17 cellular contexts compared by ENCODE assay signal in the genomic region with DNA sequence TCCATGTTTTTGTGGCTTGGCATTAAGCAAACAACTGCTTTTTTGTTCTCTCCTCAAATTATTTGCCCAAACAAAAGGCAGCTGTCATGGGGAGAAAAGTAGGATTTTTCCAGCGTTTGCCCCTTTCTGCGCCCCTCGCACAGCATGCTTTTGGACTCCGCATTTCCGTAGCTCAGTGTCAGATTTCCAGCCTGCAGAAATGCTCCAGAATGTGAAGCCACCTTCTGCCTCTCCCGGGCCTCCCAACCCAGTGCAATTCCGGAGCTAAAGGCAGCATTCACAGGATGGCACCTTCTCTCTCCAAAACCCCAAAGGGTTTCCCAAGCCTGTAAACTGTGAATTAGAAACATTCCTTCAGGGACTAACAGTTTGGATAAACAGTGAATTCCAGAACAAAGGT.
"Had no signal": no experiment of that assay in that cellular context is flagged by ENCODE, and none has a peak within 500 bp of the region (broad histone marks: within the 10 kb centered on the region; RNA-seq: fewer than 3 reads in every experiment).

No MANE protein-coding gene starts in this region.

- H3K27ac Mint-ChIP-seq: activated B cell treated with CpG ODN at 0.5 μM for 24 hours; activated CD4-positive, alpha-beta T cell treated with anti-CD3 and anti-CD28 coated beads, Interleukin-2, amount 10 ng/mL, durations not matched to agents 7 days and 5 days; activated naive CD4-positive, alpha-beta T cell treated with anti-CD3 and anti-CD28 coated beads for 36 hours; naive thymus-derived CD8-positive, alpha-beta T cell; T-helper 1 cell treated with Interleukin-12 subunit alpha and Interleukin-12 subunit beta and Interleukin-4 antibody, amounts not matched to agents 30 μg/mL and 1 μg/mL, for 36 hours had no signal

- H3K4me3 ChIP-seq: colonic mucosa, lung, mucosa of descending colon, ovary had no signal

- H3K36me3 Mint-ChIP-seq: naive thymus-derived CD8-positive, alpha-beta T cell had no signal

- H3K9me3 Mint-ChIP-seq: activated B cell treated with CpG ODN at 0.5 μM for 24 hours; activated CD4-positive, alpha-beta T cell treated with anti-CD3 and anti-CD28 coated beads, Interleukin-2, amount 10 ng/mL, durations not matched to agents 7 days and 5 days; activated naive CD4-positive, alpha-beta T cell treated with anti-CD3 and anti-CD28 coated beads for 36 hours; naive thymus-derived CD8-positive, alpha-beta T cell; T-helper 1 cell treated with Interleukin-12 subunit alpha and Interleukin-12 subunit beta and Interleukin-4 antibody, amounts not matched to agents 30 μg/mL and 1 μg/mL, for 36 hours had no signal

- H3K9me3 ChIP-seq: colonic mucosa, mucosa of descending colon, ovary had no signal

- ATAC-seq: left cardiac atrium; mucosa of descending colon; naive thymus-derived CD8-positive, alpha-beta T cell; stimulated activated naive CD8-positive, alpha-beta T cell treated with anti-CD3 and anti-CD28 coated beads, Interleukin-15, Interleukin-2, amounts not matched to agents 100 U/mL and 50 U/mL, for 24 hours had no signal

- H3K4me3 Mint-ChIP-seq: activated B cell treated with CpG ODN at 0.5 μM for 24 hours; activated CD4-positive, alpha-beta T cell treated with anti-CD3 and anti-CD28 coated beads, Interleukin-2, amount 10 ng/mL, durations not matched to agents 7 days and 5 days; activated naive CD4-positive, alpha-beta T cell treated with anti-CD3 and anti-CD28 coated beads for 36 hours; naive thymus-derived CD8-positive, alpha-beta T cell; T-helper 1 cell treated with Interleukin-12 subunit alpha and Interleukin-12 subunit beta and Interleukin-4 antibody, amounts not matched to agents 30 μg/mL and 1 μg/mL, for 36 hours had no signal

- H3K4me1 Mint-ChIP-seq: activated B cell treated with CpG ODN at 0.5 μM for 24 hours; activated CD4-positive, alpha-beta T cell treated with anti-CD3 and anti-CD28 coated beads, Interleukin-2, amount 10 ng/mL, durations not matched to agents 7 days and 5 days; naive thymus-derived CD8-positive, alpha-beta T cell had no signal

- H3K4me1 ChIP-seq: colonic mucosa had no signal

- H3K27me3 ChIP-seq: colonic mucosa, ovary had no signal

- H3K27ac ChIP-seq: colonic mucosa had no signal

- H3K36me3 ChIP-seq: colonic mucosa, ovary had no signal

- DNase-seq: activated B cell treated with CpG ODN at 0.5 μM for 24 hours; activated CD4-positive, alpha-beta T cell treated with anti-CD3 and anti-CD28 coated beads, Interleukin-2, amount 10 ng/mL, durations not matched to agents 7 days and 5 days; activated CD8-positive, alpha-beta memory T cell treated with anti-CD3 and anti-CD28 coated beads for 24 hours; activated naive CD4-positive, alpha-beta T cell treated with anti-CD3 and anti-CD28 coated beads for 36 hours; caudate nucleus; colonic mucosa; effector CD4-positive, alpha-beta T cell; hypothalamus; left cardiac atrium; mucosa of descending colon; naive thymus-derived CD8-positive, alpha-beta T cell; ovary; stimulated activated CD4-positive, alpha-beta T cell treated with anti-CD3 and anti-CD28 coated beads, Interleukin-4, amount 100 ng/mL, for 1 hour; stimulated activated CD8-positive, alpha-beta memory T cell treated with anti-CD3 and anti-CD28 coated beads, Interleukin-4, amount 100 ng/mL, for 48 hours; stimulated activated naive CD8-positive, alpha-beta T cell treated with anti-CD3 and anti-CD28 coated beads, Interleukin-15, Interleukin-2, amounts not matched to agents 100 U/mL and 50 U/mL, for 24 hours had no signal

- H3K27me3 Mint-ChIP-seq: activated B cell treated with CpG ODN at 0.5 μM for 24 hours; activated CD4-positive, alpha-beta T cell treated with anti-CD3 and anti-CD28 coated beads, Interleukin-2, amount 10 ng/mL, durations not matched to agents 7 days and 5 days; naive thymus-derived CD8-positive, alpha-beta T cell had no signal
